ENCODE assay signal across 22 cellular contexts in genomic region chr2:172128484-172128883, GRCh38.
"Had no signal": no experiment of that assay in that cellular context is flagged by ENCODE, and none has a peak within 500 bp of the region (broad histone marks: within the 10 kb centered on the region; RNA-seq: fewer than 3 reads in every experiment).

No MANE protein-coding gene starts in this region.

- DNase-seq: activated CD4-positive, alpha-beta memory T cell treated with anti-CD3 and anti-CD28 coated beads for 36 hours; activated CD4-positive, alpha-beta T cell treated with anti-CD3 and anti-CD28 coated beads for 4 hours; activated naive CD4-positive, alpha-beta T cell treated with Interleukin-2 at 50 U/mL for 16 hours; activated T-cell treated with anti-CD3 and anti-CD28 coated beads for 4 hours; aorta; brain microvascular endothelial cell; cerebellar nuclear complex; effector CD4-positive, alpha-beta T cell; esophagus squamous epithelium; gastrocnemius medialis; heart left ventricle; kidney; left lung; midbrain; nephron progenitor cell; nucleus accumbens; sigmoid colon; spleen; stimulated activated CD4-positive, alpha-beta T cell treated with anti-CD3 and anti-CD28 coated beads, Interleukin-4, amount 100 ng/mL, for 4 hours; upper lobe of right lung had no signal

- H3K27ac ChIP-seq: brain microvascular endothelial cell, esophagus squamous epithelium, gastrocnemius medialis, heart left ventricle, left lung, sigmoid colon, spleen, upper lobe of right lung had no signal

- ATAC-seq: gastrocnemius medialis; heart left ventricle; left lung; stimulated activated memory B cell treated with anti-CD40 and anti-IgM and Interleukin-4, amounts not matched to agents 10 μg/mL and 1 μg/mL and 100 μg/mL, for 72 hours; upper lobe of right lung; WTC11 had no signal

- FAIRE-seq: kidney had no signal
